In the genomic region with DNA sequence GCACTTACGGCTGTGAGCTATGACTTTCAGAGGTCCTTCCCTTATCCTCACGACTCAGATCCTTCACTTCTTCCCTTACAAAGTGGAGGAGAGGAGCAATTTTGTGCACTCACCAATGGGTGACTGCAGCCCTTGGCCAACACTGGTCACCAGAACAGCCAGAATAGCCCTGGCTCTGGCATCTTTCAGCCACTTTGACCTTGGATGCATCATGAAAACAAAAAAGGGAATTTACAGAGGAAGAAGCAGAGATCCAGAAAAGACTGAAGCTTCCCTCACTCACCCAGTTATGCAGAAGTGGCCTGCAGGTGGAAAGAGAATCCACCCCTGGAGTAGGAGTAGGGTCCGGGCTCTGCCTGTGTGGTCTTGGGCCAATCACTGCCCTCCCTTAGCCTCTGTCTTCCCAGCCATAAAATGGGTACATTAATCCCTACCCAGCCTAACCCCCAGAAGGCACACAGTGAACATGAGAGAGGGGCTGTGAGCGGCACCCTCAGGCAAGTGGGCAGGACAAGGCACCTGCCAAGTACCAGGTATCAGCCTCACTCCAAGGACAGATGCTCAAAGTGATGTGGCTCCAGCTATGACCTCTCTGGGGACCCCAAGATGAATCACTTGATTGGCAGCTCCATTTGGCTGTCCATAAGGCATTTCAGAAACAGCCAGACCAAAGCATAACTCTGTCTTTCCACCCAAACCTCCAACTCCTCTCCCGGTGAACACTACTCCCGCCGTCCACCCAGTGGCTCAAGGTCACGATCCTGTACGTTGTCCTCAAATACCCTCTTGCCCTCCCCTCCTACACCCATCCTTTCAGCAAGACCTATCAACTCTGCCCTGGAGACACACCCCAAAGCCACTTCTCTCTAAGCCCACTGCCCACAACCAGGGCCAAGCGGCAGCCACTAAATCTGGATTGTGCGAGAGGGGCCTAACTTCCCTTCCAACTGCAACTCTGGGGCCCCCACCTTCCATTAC, we compare ENCODE assay signal across 21 cellular contexts.
"Had no signal": no experiment of that assay in that cellular context is flagged by ENCODE, and none has a peak within 500 bp of the region (broad histone marks: within the 10 kb centered on the region; RNA-seq: fewer than 3 reads in every experiment).

No MANE protein-coding gene starts in this region.

- H3K36me3 ChIP-seq: ascending aorta, heart right ventricle, neutrophil, ovary, prostate gland had no signal

- H3K4me2 ChIP-seq: SK-N-SH had no signal

- H3K4me3 Mint-ChIP-seq: activated T-helper 17 cell treated with anti-CD3 and anti-CD28 coated beads, Interleukin-2, amount 50 U/mL, for 72 hours; effector memory CD8-positive, alpha-beta T cell; natural killer cell treated with Interleukin-12 subunit alpha and Interleukin-12 subunit beta and Interleukin-15 and Interleukin-18, amount 100 ng/mL, for 72 hours; T-cell had no signal

- H3K4me1 Mint-ChIP-seq: activated T-helper 17 cell treated with anti-CD3 and anti-CD28 coated beads, Interleukin-2, amount 50 U/mL, for 72 hours had no signal

- H3K4me3 ChIP-seq: ascending aorta, dorsolateral prefrontal cortex, heart right ventricle, ovary, prostate gland, testis had no signal

- H3K27ac ChIP-seq: ascending aorta, dorsolateral prefrontal cortex, epithelial cell of prostate, heart right ventricle, neutrophil, ovary, prostate gland, testis had no signal

- H3K9ac ChIP-seq: SK-N-SH had no signal

- FAIRE-seq: colon had no signal

- H3K4me1 ChIP-seq: ascending aorta, prostate gland, testis had no signal

- H3K9me3 ChIP-seq: ascending aorta, neutrophil, ovary, prostate gland, SK-N-SH, testis had no signal

- H3K27ac Mint-ChIP-seq: activated naive CD4-positive, alpha-beta T cell treated with anti-CD3 and anti-CD28 coated beads, Interleukin-2, amount 50 U/mL, for 72 hours; activated T-helper 17 cell treated with anti-CD3 and anti-CD28 coated beads, Interleukin-2, amount 50 U/mL, for 72 hours; effector memory CD8-positive, alpha-beta T cell; natural killer cell treated with Interleukin-12 subunit alpha and Interleukin-12 subunit beta and Interleukin-15 and Interleukin-18, amount 100 ng/mL, for 72 hours; T-cell had no signal

- H3K27me3 ChIP-seq: ascending aorta, dorsolateral prefrontal cortex, heart right ventricle, neutrophil, ovary, testis had no signal

- H3K27me3 Mint-ChIP-seq: activated T-helper 17 cell treated with anti-CD3 and anti-CD28 coated beads, Interleukin-2, amount 50 U/mL, for 72 hours had no signal

- DNase-seq: activated CD4-positive, alpha-beta T cell treated with anti-CD3 and anti-CD28 coated beads for 1 hour; activated T-cell treated with anti-CD3 and anti-CD28 coated beads, Interleukin-2, amount 50 U/mL, for 1 hour; central memory CD4-positive, alpha-beta T cell; dorsolateral prefrontal cortex; effector memory CD8-positive, alpha-beta T cell; heart right ventricle; midbrain; ovary; stimulated activated CD4-positive, alpha-beta T cell treated with anti-CD3 and anti-CD28 coated beads, Interleukin-12 subunit alpha, Interleukin-12 subunit beta, amount 100 ng/mL, for 4 hours; T-cell; testis; trophoblast cell had no signal

- H3K9me3 Mint-ChIP-seq: activated T-helper 17 cell treated with anti-CD3 and anti-CD28 coated beads, Interleukin-2, amount 50 U/mL, for 72 hours; effector memory CD8-positive, alpha-beta T cell had no signal

- H3K36me3 Mint-ChIP-seq: natural killer cell treated with Interleukin-12 subunit alpha and Interleukin-12 subunit beta and Interleukin-15 and Interleukin-18, amount 100 ng/mL, for 72 hours had no signal

- ATAC-seq: activated naive CD4-positive, alpha-beta T cell treated with anti-CD3 and anti-CD28 coated beads, Interleukin-2, amount 50 U/mL, for 72 hours; activated T-helper 17 cell treated with anti-CD3 and anti-CD28 coated beads, Interleukin-2, amount 50 U/mL, for 72 hours; effector memory CD8-positive, alpha-beta T cell; natural killer cell treated with Interleukin-12 subunit alpha and Interleukin-12 subunit beta and Interleukin-15 and Interleukin-18, amount 100 ng/mL, for 72 hours; T-cell had no signal
